In genomic region chr11:16790484-16791240, GRCh38 we compare ENCODE assay signal across 11 cellular contexts. TPM values are rescaled to one million over a fixed set of nuclear protein-coding genes. Genes with fewer than 3 reads are reported as not detected.
DNase-seq lines count a peak whose midpoint lies in the region; ATAC-seq and TF ChIP-seq lines count a peak whose summit lies in the region.
"Had no signal": no experiment of that assay in that cellular context is flagged by ENCODE, and none has a peak within 500 bp of the region (broad histone marks: within the 10 kb centered on the region; RNA-seq: fewer than 3 reads in every experiment).

No MANE protein-coding gene starts in this region.

- no peak for DNase-seq in HFFc6
- DNase-seq in Peyer's patch, result peak in 1 of 3 donors; percentile 7
- DNase-seq in esophagus squamous epithelium (lab: John Stamatoyannopoulos, UW), result no peak
- peak; percentile 70 for DNase-seq in spleen
- DNase-seq in GM03348 (ENCODE audit: low spot score), result no peak
- no peak for DNase-seq in T-helper 2 cell
- DNase-seq: immature natural killer cell, NCI-H1694, NCI-H510A treated with DMSO at 0.1 percent for 48 hours, retina had no signal

- H3K4me1 ChIP-seq in Peyer's patch (peaks cover 0 to 10% (median 0%) of the 10 kb centered on the region in 4 donors), esophagus squamous epithelium (peaks cover 9 to 73% (median 39%) of the 10 kb centered on the region in 3 donors), spleen (peaks cover 3 to 59% (median 26%) of the 10 kb centered on the region in 6 donors)

- 83 to 88% methylated on average over 5 to 13 of the region's 18 CpGs for WGBS in esophagus squamous epithelium, 2 donors
- 68 to 76% (median 71%) methylated on average over 13 to 18 of the region's 18 CpGs for WGBS in spleen, 5 donors

- no peaks in the 10 kb centered on the region for H3K36me3 Mint-ChIP-seq in HFFc6 (ENCODE audit: low read depth)
- H3K36me3 Mint-ChIP-seq: immature natural killer cell had no signal

- H3K27ac Mint-ChIP-seq in HFFc6, result peak overlapping the region; percentile 97
- H3K27ac Mint-ChIP-seq: immature natural killer cell had no signal

- H3K27ac ChIP-seq in Peyer's patch (peak overlapping the region in 3 of 4 donors; percentile 41 to 58 (median 53)), esophagus squamous epithelium (peak overlapping the region; percentile 16 to 81 (median 50)), spleen (peak overlapping the region in 7 of 8 donors; percentile 44 to 78 (median 64))

- intact Hi-C loops in esophagus squamous epithelium (cut with DNase I), result loop anchor here (10.0 kb wide), 1 partner anchor 144 kb away; no protein-coding TSS in a partner anchor
- intact Hi-C loops in spleen (cut with DNase I; ENCODE audit: low total_unique reads), result no loop called here

- H3K27me3 Mint-ChIP-seq in HFFc6 (ENCODE audit: insufficient read depth), result peaks cover 3% of the 10 kb centered on the region

- no peaks in the 10 kb centered on the region for H3K27me3 ChIP-seq in Peyer's patch
- H3K27me3 ChIP-seq in esophagus squamous epithelium, result no peaks in the 10 kb centered on the region
- no peaks in the 10 kb centered on the region for H3K27me3 ChIP-seq in spleen (replicated peaks in 1 of 7)

- TF ChIP-seq CTCF in HFFc6 (IDR thresholded peaks at IDR 0.05) (no peak), Peyer's patch (IDR thresholded peaks at IDR 0.05) (no peak), esophagus squamous epithelium (IDR thresholded peaks at IDR 0.05) (no peak), spleen (IDR thresholded peaks at IDR 0.05 in 8 of 11, conservative IDR thresholded peaks at IDR 0.05 in 3 of 11) (no peak)

- H3K4me3 ChIP-seq in Peyer's patch (no peak overlapping the region), esophagus squamous epithelium (no peak overlapping the region), spleen (no peak overlapping the region)

- H3K4me3 Mint-ChIP-seq in HFFc6, result no peak overlapping the region; the same call in 1 of the 2 replicates
- H3K4me3 Mint-ChIP-seq: immature natural killer cell had no signal

- H3K36me3 ChIP-seq in Peyer's patch (peaks cover 0 to 15% (median 0%) of the 10 kb centered on the region in 3 donors), esophagus squamous epithelium (peaks cover 0 to 67% (median 4%) of the 10 kb centered on the region in 3 donors), spleen (no peaks in the 10 kb centered on the region)

- ATAC-seq in GM18502 (IDR thresholded peaks at IDR 0.05; ENCODE audit: poor library complexity, unreplicated experiment), result no peak

- no peaks in the 10 kb centered on the region for H3K9me3 ChIP-seq in Peyer's patch
- no peaks in the 10 kb centered on the region for H3K9me3 ChIP-seq in esophagus squamous epithelium
- H3K9me3 ChIP-seq in spleen, result no peaks in the 10 kb centered on the region

- H3K4me1 Mint-ChIP-seq in HFFc6 (ENCODE audit: low read depth), result peaks cover 41% of the 10 kb centered on the region
- H3K4me1 Mint-ChIP-seq: immature natural killer cell had no signal

- TF ChIP-seq POLR2A in Peyer's patch (IDR thresholded peaks at IDR 0.05), result no peak
- no peak for TF ChIP-seq POLR2A in esophagus squamous epithelium (IDR thresholded peaks at IDR 0.05)
- no peak for TF ChIP-seq POLR2A in spleen (IDR thresholded peaks at IDR 0.05)

- no peaks in the 10 kb centered on the region for H3K9me3 Mint-ChIP-seq in HFFc6
- H3K9me3 Mint-ChIP-seq: immature natural killer cell had no signal

RNA-seq across cellular contexts. Expression of gene C11orf58, which starts 52.2 kb away (rescaled TPM):
- total RNA-seq in HFFc6 (2021; fragmentation: NEBNext Ultra II Directional; extraction: Animal tissue kit (Norgen Biotek cat#: 25700)), result 100 to 1,000 TPM; 107 to 166 (median 144) TPM
- total RNA-seq in Peyer's patch (100 to 1,000 TPM in 1 of 4 donors, 10 to 100 TPM in 3; 47.9 to 143 (median 80.3) TPM), esophagus squamous epithelium (100 to 1,000 TPM in 2 of 4 donors, 10 to 100 TPM in 2; 63.6 to 143 (median 102) TPM), spleen (100 to 1,000 TPM; 107 to 147 (median 126) TPM)
- 100 to 1,000 TPM in 2 of 3 donors, 10 to 100 TPM in 1; 83.9 to 136 (median 108) TPM for polyA plus RNA-seq in spleen
